ENCODE assay signal across 8 cellular contexts in genomic region chr17:29292992-29293889, GRCh38. TPM values are rescaled to one million over a fixed set of nuclear protein-coding genes. Genes with fewer than 3 reads are reported as not detected.
DNase-seq lines count a peak whose midpoint lies in the region; ATAC-seq and TF ChIP-seq lines count a peak whose summit lies in the region.

No MANE protein-coding gene starts in this region.

- H3K27me3 ChIP-seq in Peyer's patch: no peaks in the 10 kb centered on the region
- H3K27me3 ChIP-seq in foreskin keratinocyte: no peaks in the 10 kb centered on the region
- no peaks in the 10 kb centered on the region for H3K27me3 ChIP-seq in stomach smooth muscle (ENCODE audit: control insufficient read depth in 1 of 2, insufficient read depth in 2 of 2, low read length in 2 of 2)

- peak overlapping the region; percentile 67 to 98 (median 95) for H3K4me3 ChIP-seq in Peyer's patch
- peak overlapping the region; percentile 96 to 100 for H3K4me3 ChIP-seq in stomach smooth muscle (ENCODE audit: low read length in 2 of 2)

- H3K4me3 Mint-ChIP-seq in neural crest cell: peak overlapping the region; percentile 100

- DNase-seq in GM13976 (ENCODE audit: low spot score): peak; percentile 68
- peak; percentile 62 to 82 (median 69) for DNase-seq in Peyer's patch
- DNase-seq in activated gamma-delta T cell (lab: John Stamatoyannopoulos, UW): peak; percentile 45
- DNase-seq in foreskin keratinocyte: peak in 1 of 2 donors; percentile 17
- peak; percentile 58 for DNase-seq in neural crest cell (ENCODE audit: low read depth, low spot score)

- H3K27ac ChIP-seq in Peyer's patch: peak overlapping the region; percentile 94 to 100 (median 99)
- peak overlapping the region; percentile 44 for H3K27ac ChIP-seq in foreskin keratinocyte
- peak overlapping the region; percentile 95 for H3K27ac ChIP-seq in stomach smooth muscle (ENCODE audit: low read length)

- peak; percentile 17 for ATAC-seq in HG03521 (IDR thresholded peaks at IDR 0.05; ENCODE audit: unreplicated experiment)
- ATAC-seq in foreskin keratinocyte: peak; percentile 52
- no peak for ATAC-seq in GM21786 (IDR thresholded peaks at IDR 0.05; ENCODE audit: unreplicated experiment)

- H3K9ac ChIP-seq in stomach smooth muscle (ENCODE audit: low read length in 2 of 2): peak overlapping the region; percentile 93 to 100

- no peak for TF ChIP-seq POLR2A in Peyer's patch (IDR thresholded peaks at IDR 0.05)

- H3K36me3 ChIP-seq in Peyer's patch: no peaks in the 10 kb centered on the region
- no peaks in the 10 kb centered on the region for H3K36me3 ChIP-seq in stomach smooth muscle (ENCODE audit: control insufficient read depth in 2 of 2, insufficient read depth in 2 of 2, low read length in 2 of 2)

- H3K4me1 ChIP-seq in Peyer's patch (peaks cover 0 to 32% (median 7%) of the 10 kb centered on the region in 4 donors), foreskin keratinocyte (peaks cover 18% of the 10 kb centered on the region), stomach smooth muscle (ENCODE audit: control insufficient read depth, insufficient read depth, low read length) (peaks cover 9% of the 10 kb centered on the region)

- H3K27ac Mint-ChIP-seq in neural crest cell (ENCODE audit: unreplicated experiment): peak overlapping the region; percentile 99

- H3K36me3 Mint-ChIP-seq in neural crest cell (ENCODE audit: low read depth): peaks cover 8% of the 10 kb centered on the region

- TF ChIP-seq CTCF in GM13976 (IDR thresholded peaks at IDR 0.05; ENCODE audit: borderline replicate concordance, control extremely low read depth, extremely low read depth, insufficient read depth, missing control alignments) (no peak), Peyer's patch (IDR thresholded peaks at IDR 0.05) (no peak), foreskin keratinocyte (conservative IDR thresholded peaks at IDR 0.05) (no peak), neural crest cell (conservative IDR thresholded peaks at IDR 0.05) (no peak)

- in situ Hi-C loops in GM13976 (cut with MboI; ENCODE audit: low sequenced_read_pairs, unreplicated experiment): no loop called here

- no peaks in the 10 kb centered on the region for H3K9me3 ChIP-seq in Peyer's patch
- no peaks in the 10 kb centered on the region for H3K9me3 ChIP-seq in stomach smooth muscle (ENCODE audit: control insufficient read depth in 2 of 2, low read length in 2 of 2)

- H3K9me3 Mint-ChIP-seq in neural crest cell: no peaks in the 10 kb centered on the region

- H3K27me3 Mint-ChIP-seq in neural crest cell (ENCODE audit: low read depth): peaks cover 8% of the 10 kb centered on the region

- peaks cover 44% of the 10 kb centered on the region for H3K4me1 Mint-ChIP-seq in neural crest cell

RNA-seq across cellular contexts. Expression of gene NUFIP2, which starts 0.7 kb away (rescaled TPM):
- total RNA-seq in Peyer's patch (10 to 100 TPM; 22.5 to 41.3 (median 32.5) TPM), foreskin keratinocyte (39.1 and 40.2 TPM in 2 replicates), neural crest cell (61.7 and 72.1 TPM in 2 replicates)
- polyA plus RNA-seq in foreskin keratinocyte: 5.3 and 6.6 TPM in 2 replicates

RNA-seq across cellular contexts. Expression of gene CRYBA1, which starts 46.6 kb away (rescaled TPM):
- not detected for total RNA-seq in Peyer's patch
- total RNA-seq in foreskin keratinocyte: not detected in 2 replicates
- not detected in 2 replicates for polyA plus RNA-seq in foreskin keratinocyte
- total RNA-seq in neural crest cell: 1.9 and 2.4 TPM in 2 replicates

Comparison
In these comparisons a context has a peak if more than half of its experiments do, and no peak if none do; other contexts are left out.
1. H3K27ac ChIP-seq: peak in every context shown above with its lines; median percentile 99 in Peyer's patch; 95 in stomach smooth muscle; 44 in foreskin keratinocyte.